In the genomic region with DNA sequence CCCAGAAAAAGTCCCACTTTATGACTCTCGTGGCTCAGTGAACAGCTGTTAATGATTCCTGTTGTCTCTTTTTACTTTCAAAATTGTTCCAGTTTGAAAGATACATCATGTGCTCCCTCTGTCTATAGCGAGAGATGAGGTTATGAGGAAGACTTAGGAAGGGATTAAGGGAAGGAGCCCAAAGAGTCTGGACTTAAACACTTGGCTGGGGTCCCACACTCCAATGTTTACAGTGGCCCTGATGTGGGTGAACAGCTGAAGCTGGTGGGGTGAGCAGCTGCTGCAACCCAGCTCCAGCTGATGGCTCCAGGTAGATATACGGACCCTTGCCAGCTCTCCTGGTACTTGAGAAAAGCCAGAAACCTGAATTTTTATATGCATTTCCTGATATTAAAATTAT, we compare ENCODE assay signal across 18 cellular contexts.
DNase-seq lines count a peak whose midpoint lies in the region; ATAC-seq and TF ChIP-seq lines count a peak whose summit lies in the region.
"Had no signal": no experiment of that assay in that cellular context is flagged by ENCODE, and none has a peak within 500 bp of the region (broad histone marks: within the 10 kb centered on the region; RNA-seq: fewer than 3 reads in every experiment).

No MANE protein-coding gene starts in this region.

- peak; percentile 17 for DNase-seq in HCEC 1CT
- peak; percentile 47 for DNase-seq in NCI-H1092 treated with DMSO at 0.1 percent for 48 hours (lab: John Stamatoyannopoulos, UW)
- DNase-seq in fibroblast of villous mesenchyme (ENCODE audit: low read depth), result peak; percentile 94
- DNase-seq in skeletal muscle cell (ENCODE audit: low read depth), result peak; percentile 60
- no peak for DNase-seq in nephron progenitor cell
- DNase-seq in HUDEP-2 (lab: John Stamatoyannopoulos, UW; ENCODE audit: unreplicated experiment in 76 of 76), result no peak
- no peak for DNase-seq in activated CD4-positive, alpha-beta T cell treated with anti-CD3 and anti-CD28 coated beads for 36 hours
- DNase-seq: CD4-positive, alpha-beta memory T cell; EL; GF-D8; GOT3; Kasumi-1; MG63; NCI-H1436; NCI-H1930; NCI-H2227 treated with DMSO at 0.1 percent for 48 hours; NCI-H510A; NCI-H774 had no signal

- CTCF ChIA-PET in activated CD4-positive, alpha-beta T cell treated with anti-CD3 and anti-CD28 coated beads for 36 hours (lab: Charles Lee), result no interaction called here

- no peaks in the 10 kb centered on the region for H3K36me3 Mint-ChIP-seq in nephron progenitor cell (ENCODE audit: low read depth)
- H3K36me3 Mint-ChIP-seq in activated CD4-positive, alpha-beta T cell treated with anti-CD3 and anti-CD28 coated beads for 36 hours (ENCODE audit: low read depth), result peaks cover 2% of the 10 kb centered on the region

- no peak for TF ChIP-seq CTCF in fibroblast of villous mesenchyme (IDR thresholded peaks at IDR 0.05; ENCODE audit: insufficient read depth, low read depth, low read length)
- no peak for TF ChIP-seq CTCF in nephron progenitor cell (IDR thresholded peaks at IDR 0.05)

- H3K27ac Mint-ChIP-seq in nephron progenitor cell, result no peak overlapping the region
- H3K27ac Mint-ChIP-seq in activated CD4-positive, alpha-beta T cell treated with anti-CD3 and anti-CD28 coated beads for 36 hours, result no peak overlapping the region
- H3K27ac Mint-ChIP-seq: CD4-positive, alpha-beta memory T cell had no signal

- no peaks in the 10 kb centered on the region for H3K9me3 Mint-ChIP-seq in nephron progenitor cell
- H3K9me3 Mint-ChIP-seq in activated CD4-positive, alpha-beta T cell treated with anti-CD3 and anti-CD28 coated beads for 36 hours (ENCODE audit: low read depth), result no peaks in the 10 kb centered on the region
- H3K9me3 Mint-ChIP-seq: CD4-positive, alpha-beta memory T cell had no signal

- H3K27me3 Mint-ChIP-seq in nephron progenitor cell (ENCODE audit: low read depth, poor library complexity), result peaks cover 16% of the 10 kb centered on the region
- no peaks in the 10 kb centered on the region for H3K27me3 Mint-ChIP-seq in activated CD4-positive, alpha-beta T cell treated with anti-CD3 and anti-CD28 coated beads for 36 hours
- H3K27me3 Mint-ChIP-seq: CD4-positive, alpha-beta memory T cell had no signal

- peaks cover 28% of the 10 kb centered on the region for H3K4me1 Mint-ChIP-seq in nephron progenitor cell
- H3K4me1 Mint-ChIP-seq in activated CD4-positive, alpha-beta T cell treated with anti-CD3 and anti-CD28 coated beads for 36 hours, result peaks cover 6% of the 10 kb centered on the region

- H3K4me3 ChIP-seq in fibroblast of villous mesenchyme (ENCODE audit: low read depth, low read length) (no peak overlapping the region), skeletal muscle cell (ENCODE audit: low read depth, low read length) (no peak overlapping the region)
- H3K4me3 ChIP-seq: MG63 had no signal

- no peak overlapping the region for H3K4me3 Mint-ChIP-seq in nephron progenitor cell
- H3K4me3 Mint-ChIP-seq in activated CD4-positive, alpha-beta T cell treated with anti-CD3 and anti-CD28 coated beads for 36 hours, result no peak overlapping the region
- H3K4me3 Mint-ChIP-seq: CD4-positive, alpha-beta memory T cell had no signal

- POLR2A ChIA-PET in activated CD4-positive, alpha-beta T cell treated with anti-CD3 and anti-CD28 coated beads for 36 hours (lab: Charles Lee), result no interaction called here

- no peak for ATAC-seq in activated CD4-positive, alpha-beta T cell treated with anti-CD3 and anti-CD28 coated beads for 36 hours

- intact Hi-C loops in activated CD4-positive, alpha-beta T cell treated with anti-CD3 and anti-CD28 coated beads for 36 hours (cut with DNase I, micrococcal nuclease), result no loop called here

Comparison
In these comparisons a context has a peak if more than half of its experiments do, and no peak if none do; other contexts are left out.
1. DNase-seq: peak in HCEC 1CT (single experiment), NCI-H1092 treated with DMSO at 0.1 percent for 48 hours (single experiment), fibroblast of villous mesenchyme (single experiment) and skeletal muscle cell (single experiment); none in nephron progenitor cell (single experiment), HUDEP-2 (0 of 76) and activated CD4-positive, alpha-beta T cell treated with anti-CD3 and anti-CD28 coated beads for 36 hours (single experiment).